In genomic region chr16:67884684-67885083, GRCh38 we compare ENCODE assay signal across 8 cellular contexts. TPM values are rescaled to one million over a fixed set of nuclear protein-coding genes. Genes with fewer than 3 reads are reported as not detected.
DNase-seq lines count a peak whose midpoint lies in the region; ATAC-seq and TF ChIP-seq lines count a peak whose summit lies in the region.

Gene NRN1L (plus strand): TSS chr16:67884885. CDS start chr16:67884904, 19 bp downstream.

- H3K36me3 ChIP-seq in adipocyte (ENCODE audit: control insufficient read depth, insufficient read depth, low read length, severe bottlenecking) (peaks cover 46% of the 10 kb centered on the region), heart left ventricle (peaks cover 0 to 67% (median 52%) of the 10 kb centered on the region in 9 donors)

- TF ChIP-seq POLR2A in heart left ventricle (IDR thresholded peaks at IDR 0.05), result no peak

- H3K4me3 Mint-ChIP-seq in activated CD8-positive, alpha-beta T cell treated with anti-CD3 and anti-CD28 coated beads, Interleukin-2, amount 10 ng/mL, durations not matched to agents 7 days and 5 days, result no peak within 1 kb of the TSS

- H3K4me3 ChIP-seq in adipocyte (ENCODE audit: low read length) (no peak within 1 kb of the TSS), heart left ventricle (peak within 1 kb of the TSS in 3 of 12 donors; percentile 3 to 22 (median 6))

- intact Hi-C loops in heart left ventricle (cut with DNase I) (loop anchor here in 9 of 10 donors (1.0 to 10.0 kb wide), 7 partner anchors 43 to 160 kb away; no protein-coding TSS in a partner anchor), posterior cingulate gyrus (cut with DNase I) (no loop called here)

- DNase-seq in HuH-7.5 (ENCODE audit: low spot score), result peak; percentile 61
- peak; percentile 86 for DNase-seq in adipocyte (ENCODE audit: low read depth)
- peak; percentile 90 to 94 (median 92) for DNase-seq in heart left ventricle
- DNase-seq in posterior cingulate gyrus, result peak; percentile 87 to 99 (median 95)
- no peak for DNase-seq in foreskin melanocyte
- DNase-seq in 8988T, result no peak
- DNase-seq in activated CD8-positive, alpha-beta T cell treated with anti-CD3 and anti-CD28 coated beads, Interleukin-2, amount 10 ng/mL, durations not matched to agents 7 days and 5 days, result no peak

- H3K27me3 ChIP-seq in adipocyte (replicated peaks; ENCODE audit: control insufficient read depth, insufficient read depth, low read length), result no peaks in the 10 kb centered on the region
- H3K27me3 ChIP-seq in heart left ventricle, result no peaks in the 10 kb centered on the region

- peak within 1 kb of the TSS in 11 of 12 donors; percentile 21 to 94 (median 81) for H3K27ac ChIP-seq in heart left ventricle

- H3K36me3 Mint-ChIP-seq in activated CD8-positive, alpha-beta T cell treated with anti-CD3 and anti-CD28 coated beads, Interleukin-2, amount 10 ng/mL, durations not matched to agents 7 days and 5 days (ENCODE audit: low read depth), result peaks cover 29% of the 10 kb centered on the region

- no peaks in the 10 kb centered on the region for H3K9me3 Mint-ChIP-seq in activated CD8-positive, alpha-beta T cell treated with anti-CD3 and anti-CD28 coated beads, Interleukin-2, amount 10 ng/mL, durations not matched to agents 7 days and 5 days (ENCODE audit: insufficient read depth)

- H3K9ac ChIP-seq in adipocyte (ENCODE audit: low read length), result no peak within 1 kb of the TSS

- peaks cover 9% of the 10 kb centered on the region for H3K4me1 ChIP-seq in adipocyte (ENCODE audit: control insufficient read depth, insufficient read depth, low read length)
- H3K4me1 ChIP-seq in heart left ventricle, result peaks cover 0 to 54% (median 32%) of the 10 kb centered on the region in 12 donors

- no peak for TF ChIP-seq CTCF in heart left ventricle (IDR thresholded peaks at IDR 0.05)

- CTCF ChIA-PET in activated CD8-positive, alpha-beta T cell treated with anti-CD3 and anti-CD28 coated beads, Interleukin-2, amount 10 ng/mL, durations not matched to agents 7 days and 5 days (lab: Charles Lee), result interaction anchor here (0.8 to 3.6 kb wide), 20 partner anchors 8 to 344 kb away, joined by 3 to 28 read pairs (median 10); partner anchors contain the start of genes EDC4, PSKH1 and PSMB10

- H3K9me3 ChIP-seq in adipocyte (ENCODE audit: control insufficient read depth, low read length), result no peaks in the 10 kb centered on the region
- no peaks in the 10 kb centered on the region for H3K9me3 ChIP-seq in heart left ventricle

- ATAC-seq in heart left ventricle (peak; percentile 56 to 82 (median 76)), HG03469 (IDR thresholded peaks at IDR 0.05; ENCODE audit: unreplicated experiment) (no peak)
- no peak for ATAC-seq in activated CD8-positive, alpha-beta T cell treated with anti-CD3 and anti-CD28 coated beads, Interleukin-2, amount 10 ng/mL, durations not matched to agents 7 days and 5 days

- 27 to 35% (median 31%) methylated on average over 22 of the region's 22 CpGs for WGBS in heart left ventricle, 4 donors

- H3K4me1 Mint-ChIP-seq in activated CD8-positive, alpha-beta T cell treated with anti-CD3 and anti-CD28 coated beads, Interleukin-2, amount 10 ng/mL, durations not matched to agents 7 days and 5 days (ENCODE audit: low read depth), result no peaks in the 10 kb centered on the region

- POLR2A ChIA-PET in activated CD8-positive, alpha-beta T cell treated with anti-CD3 and anti-CD28 coated beads, Interleukin-2, amount 10 ng/mL, durations not matched to agents 7 days and 5 days (lab: Charles Lee), result interaction anchor here (0.8 kb wide), 2 partner anchors 8 to 35 kb away, joined by 3 to 4 read pairs; partner anchors contain the start of gene PSKH1

- no peak within 1 kb of the TSS for H3K27ac Mint-ChIP-seq in activated CD8-positive, alpha-beta T cell treated with anti-CD3 and anti-CD28 coated beads, Interleukin-2, amount 10 ng/mL, durations not matched to agents 7 days and 5 days

- H3K27me3 Mint-ChIP-seq in activated CD8-positive, alpha-beta T cell treated with anti-CD3 and anti-CD28 coated beads, Interleukin-2, amount 10 ng/mL, durations not matched to agents 7 days and 5 days (ENCODE audit: low read depth), result no peaks in the 10 kb centered on the region

RNA-seq across cellular contexts. Expression of gene NRN1L, which starts in this region (rescaled TPM):
- 1 to 10 TPM in 4 of 9 donors, under 1 TPM in 2, not detected in 3; 0.78 to 5.8 (median 1.7) TPM for total RNA-seq in heart left ventricle
- 1 to 10 TPM; 1.7 to 1.8 TPM for polyA plus RNA-seq in heart left ventricle
- 1 to 10 TPM; 1.2 to 1.4 TPM for total RNA-seq in activated CD8-positive, alpha-beta T cell treated with anti-CD3 and anti-CD28 coated beads, Interleukin-2, amount 10 ng/mL, durations not matched to agents 7 days and 5 days

Comparison
In these comparisons a context has a peak if more than half of its experiments do, and no peak if none do; other contexts are left out.
1. DNase-seq: peak in HuH-7.5 (single experiment), adipocyte (single experiment), heart left ventricle (5 of 5) and posterior cingulate gyrus (10 of 10); none in foreskin melanocyte (single experiment), 8988T (single experiment) and activated CD8-positive, alpha-beta T cell treated with anti-CD3 and anti-CD28 coated beads, Interleukin-2, amount 10 ng/mL, durations not matched to agents 7 days and 5 days (single experiment).
2. ATAC-seq: peak in heart left ventricle (4 of 4); none in HG03469 (single experiment) and activated CD8-positive, alpha-beta T cell treated with anti-CD3 and anti-CD28 coated beads, Interleukin-2, amount 10 ng/mL, durations not matched to agents 7 days and 5 days (single experiment).